1 cellular context compared by ENCODE assay signal in genomic region chr2:171864357-171864985, GRCh38.
TF ChIP-seq lines count a peak whose summit lies in the region.

No MANE protein-coding gene starts in this region.

TF ChIP-seq in IMR-90, 13 proteins besides CTCF, POLR2A, EP300 and RAD21 (continued from another document):
- TF ChIP-seq ELK1 (IDR thresholded peaks at IDR 0.05; ENCODE audit: borderline replicate concordance, low read depth, low read length) (no peak), BHLHE40 (IDR thresholded peaks at IDR 0.05; ENCODE audit: low read depth, low read length) (no peak), SMC3 (IDR thresholded peaks at IDR 0.05; ENCODE audit: low read depth, low read length) (no peak), RFX5 (IDR thresholded peaks at IDR 0.05; ENCODE audit: low read depth, low read length) (no peak), RCOR1 (IDR thresholded peaks at IDR 0.05; ENCODE audit: insufficient replicate concordance, low read length) (no peak), NFE2L2 (IDR thresholded peaks at IDR 0.05; ENCODE audit: low read depth, low read length) (no peak)
TF ChIP-seq in IMR-90: peak in this region for 0.
